In the genomic region with DNA sequence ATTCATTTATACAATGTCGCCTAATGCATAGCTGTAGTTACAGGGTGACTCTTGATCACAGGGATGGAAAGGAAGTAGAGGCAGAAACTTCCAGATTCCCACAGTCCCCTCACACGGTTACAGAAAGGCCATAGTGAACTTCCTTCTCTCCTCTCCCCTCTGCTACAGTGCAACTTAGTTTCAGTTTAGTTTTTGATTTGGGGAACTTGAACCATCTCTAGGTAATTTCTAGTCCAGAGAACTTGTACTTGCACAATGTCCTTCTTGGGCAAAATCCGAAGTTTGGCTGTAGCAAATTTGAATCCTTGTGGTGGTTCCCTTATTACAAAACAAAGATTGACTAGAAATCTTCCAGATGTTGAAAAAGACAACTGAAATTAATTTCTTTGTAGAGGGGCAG, we compare ENCODE assay signal across 1 cellular context.
TF ChIP-seq lines count a peak whose summit lies in the region.

No MANE protein-coding gene starts in this region.

TF ChIP-seq in WTC11, 78 proteins besides CTCF, POLR2A, EP300 and RAD21 (continued from another document):
- TF ChIP-seq, protein P1, sequence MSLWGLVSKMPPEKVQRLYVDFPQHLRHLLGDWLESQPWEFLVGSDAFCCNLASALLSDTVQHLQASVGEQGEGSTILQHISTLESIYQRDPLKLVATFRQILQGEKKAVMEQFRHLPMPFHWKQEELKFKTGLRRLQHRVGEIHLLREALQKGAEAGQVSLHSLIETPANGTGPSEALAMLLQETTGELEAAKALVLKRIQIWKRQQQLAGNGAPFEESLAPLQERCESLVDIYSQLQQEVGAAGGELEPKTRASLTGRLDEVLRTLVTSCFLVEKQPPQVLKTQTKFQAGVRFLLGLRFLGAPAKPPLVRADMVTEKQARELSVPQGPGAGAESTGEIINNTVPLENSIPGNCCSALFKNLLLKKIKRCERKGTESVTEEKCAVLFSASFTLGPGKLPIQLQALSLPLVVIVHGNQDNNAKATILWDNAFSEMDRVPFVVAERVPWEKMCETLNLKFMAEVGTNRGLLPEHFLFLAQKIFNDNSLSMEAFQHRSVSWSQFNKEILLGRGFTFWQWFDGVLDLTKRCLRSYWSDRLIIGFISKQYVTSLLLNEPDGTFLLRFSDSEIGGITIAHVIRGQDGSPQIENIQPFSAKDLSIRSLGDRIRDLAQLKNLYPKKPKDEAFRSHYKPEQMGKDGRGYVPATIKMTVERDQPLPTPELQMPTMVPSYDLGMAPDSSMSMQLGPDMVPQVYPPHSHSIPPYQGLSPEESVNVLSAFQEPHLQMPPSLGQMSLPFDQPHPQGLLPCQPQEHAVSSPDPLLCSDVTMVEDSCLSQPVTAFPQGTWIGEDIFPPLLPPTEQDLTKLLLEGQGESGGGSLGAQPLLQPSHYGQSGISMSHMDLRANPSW (CRISPR knock-in tag; conservative IDR thresholded peaks at IDR 0.05; ENCODE audit: low read depth), result no peak
- no peak for TF ChIP-seq E2F5 (CRISPR knock-in tag; IDR thresholded peaks at IDR 0.05)
